In the genomic region with DNA sequence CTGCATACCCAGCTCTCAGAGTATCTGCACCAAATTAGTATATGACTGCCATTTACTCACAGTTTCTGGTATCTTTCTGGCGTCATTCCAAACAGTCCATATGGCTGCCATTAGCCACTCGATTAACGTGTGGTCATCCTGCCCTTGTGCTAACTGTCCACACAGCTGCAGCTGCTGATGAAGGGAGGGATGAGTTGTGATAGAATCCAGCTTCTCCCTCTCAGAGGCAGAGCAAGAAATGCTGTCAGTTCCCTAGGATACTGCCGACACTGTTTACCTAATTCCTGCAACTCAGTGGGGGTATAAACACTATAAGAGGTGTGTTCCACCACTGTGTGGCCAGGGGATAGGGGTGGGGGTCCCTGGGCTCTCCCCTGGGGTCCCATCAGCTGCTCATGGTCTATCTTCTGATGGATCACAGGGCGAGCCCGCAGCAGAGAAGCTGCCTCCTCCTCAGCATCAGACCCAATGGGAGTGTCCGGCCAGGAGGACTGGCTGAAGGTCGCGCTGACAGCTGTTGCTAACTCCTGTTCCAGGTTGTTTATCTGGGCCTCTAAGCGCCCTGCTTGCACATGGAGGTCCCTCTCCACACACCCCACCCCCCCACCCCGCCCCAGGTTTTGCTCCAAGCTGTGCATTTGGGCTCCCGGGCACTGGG, we compare ENCODE assay signal across 10 cellular contexts. TPM values are rescaled to one million over a fixed set of nuclear protein-coding genes. Genes with fewer than 3 reads are reported as not detected.
DNase-seq lines count a peak whose midpoint lies in the region; ATAC-seq and TF ChIP-seq lines count a peak whose summit lies in the region.
"Had no signal": no experiment of that assay in that cellular context is flagged by ENCODE, and none has a peak within 500 bp of the region (broad histone marks: within the 10 kb centered on the region; RNA-seq: fewer than 3 reads in every experiment).

No MANE protein-coding gene starts in this region.

- no peak for DNase-seq in Right ventricle myocardium superior
- no peak for DNase-seq in right atrium auricular region (ENCODE audit: low spot score)
- peak; percentile 56 for DNase-seq in adipocyte (ENCODE audit: low read depth)
- no peak for DNase-seq in left lung
- no peak for DNase-seq in effector memory CD4-positive, alpha-beta T cell
- no peak for DNase-seq in brain microvascular endothelial cell
- DNase-seq: activated CD4-positive, alpha-beta T cell treated with anti-CD3 and anti-CD28 coated beads, Interleukin-2, amount 10 ng/mL, durations not matched to agents 24 days and 14 days had no signal

- no peak overlapping the region for H3K27ac ChIP-seq in right atrium auricular region
- H3K27ac ChIP-seq in left lung: no peak overlapping the region
- H3K27ac ChIP-seq in effector memory CD4-positive, alpha-beta T cell (ENCODE audit: insufficient read depth, low read length, poor library complexity, severe bottlenecking): no peak overlapping the region
- no peak overlapping the region for H3K27ac ChIP-seq in brain microvascular endothelial cell
- H3K27ac ChIP-seq: BLaER1 treated with 17β-estradiol and CSF1 and Interleukin-3, amounts not matched to agents 10 nM and 100 nM had no signal

- intact Hi-C loops in Right ventricle myocardium superior (cut with DNase I): no loop called here
- intact Hi-C loops in left lung (cut with DNase I): no loop called here

- no peaks in the 10 kb centered on the region for H3K36me3 ChIP-seq in right atrium auricular region
- H3K36me3 ChIP-seq in adipocyte (ENCODE audit: control insufficient read depth, insufficient read depth, low read length, severe bottlenecking): no peaks in the 10 kb centered on the region
- no peaks in the 10 kb centered on the region for H3K36me3 ChIP-seq in left lung
- H3K36me3 ChIP-seq in effector memory CD4-positive, alpha-beta T cell (ENCODE audit: control insufficient read depth, insufficient read depth, low read length): no peaks in the 10 kb centered on the region
- H3K36me3 ChIP-seq in brain microvascular endothelial cell (replicated peaks): no peaks in the 10 kb centered on the region

- in situ Hi-C loops in brain microvascular endothelial cell (cut with HindIII; ENCODE audit: low pct_ligation_motif_present, low sequenced_read_pairs): no loop called here

- peaks cover 0 to 20% of the 10 kb centered on the region in 2 donors for H3K4me1 ChIP-seq in right atrium auricular region
- peaks cover 14% of the 10 kb centered on the region for H3K4me1 ChIP-seq in adipocyte (ENCODE audit: control insufficient read depth, insufficient read depth, low read length)
- peaks cover 5 to 19% of the 10 kb centered on the region in 2 donors for H3K4me1 ChIP-seq in left lung
- H3K4me1 ChIP-seq in effector memory CD4-positive, alpha-beta T cell (ENCODE audit: control insufficient read depth, insufficient read depth, low read length, poor library complexity, severe bottlenecking): no peaks in the 10 kb centered on the region
- H3K4me1 ChIP-seq: BLaER1 treated with 17β-estradiol and CSF1 and Interleukin-3, amounts not matched to agents 10 nM and 100 nM had no signal

- no peaks in the 10 kb centered on the region for H3K9me3 ChIP-seq in right atrium auricular region
- no peaks in the 10 kb centered on the region for H3K9me3 ChIP-seq in adipocyte (ENCODE audit: control insufficient read depth, low read length)
- H3K9me3 ChIP-seq in left lung: no peaks in the 10 kb centered on the region
- no peaks in the 10 kb centered on the region for H3K9me3 ChIP-seq in effector memory CD4-positive, alpha-beta T cell (ENCODE audit: control insufficient read depth, low read length)

- peak; percentile 62 for ATAC-seq in Right ventricle myocardium superior (ENCODE audit: poor library complexity)
- ATAC-seq in left lung: peak; percentile 19
- ATAC-seq in HG02885 (IDR thresholded peaks at IDR 0.05; ENCODE audit: poor library complexity, unreplicated experiment): no peak
- no peak for ATAC-seq in HG02938 (IDR thresholded peaks at IDR 0.05; ENCODE audit: unreplicated experiment)

- TF ChIP-seq CTCF in right atrium auricular region (IDR thresholded peaks at IDR 0.05) (no peak), left lung (IDR thresholded peaks at IDR 0.05) (no peak), brain microvascular endothelial cell (IDR thresholded peaks at IDR 0.05; ENCODE audit: low read depth, low read length, missing control alignments) (no peak)

- no peaks in the 10 kb centered on the region for H3K27me3 ChIP-seq in right atrium auricular region
- H3K27me3 ChIP-seq in adipocyte (replicated peaks; ENCODE audit: control insufficient read depth, insufficient read depth, low read length): no peaks in the 10 kb centered on the region
- H3K27me3 ChIP-seq in left lung: no peaks in the 10 kb centered on the region
- no peaks in the 10 kb centered on the region for H3K27me3 ChIP-seq in effector memory CD4-positive, alpha-beta T cell (replicated peaks; ENCODE audit: control insufficient read depth, insufficient read depth, low read length, poor library complexity, severe bottlenecking)
- H3K27me3 ChIP-seq in brain microvascular endothelial cell (replicated peaks): no peaks in the 10 kb centered on the region
- H3K27me3 ChIP-seq: BLaER1 treated with 17β-estradiol and CSF1 and Interleukin-3, amounts not matched to agents 10 nM and 100 nM had no signal

- H3K9ac ChIP-seq in adipocyte (ENCODE audit: low read length): no peak overlapping the region
- H3K9ac ChIP-seq: BLaER1 treated with 17β-estradiol and CSF1 and Interleukin-3, amounts not matched to agents 10 nM and 100 nM had no signal

- H3K4me3 ChIP-seq in right atrium auricular region: no peak overlapping the region
- H3K4me3 ChIP-seq in adipocyte (ENCODE audit: low read length): peak overlapping the region; percentile 68
- peak overlapping the region in 1 of 2 donors; percentile 21 for H3K4me3 ChIP-seq in left lung
- no peak overlapping the region for H3K4me3 ChIP-seq in effector memory CD4-positive, alpha-beta T cell (ENCODE audit: insufficient read depth, low read depth, low read length, poor library complexity, severe bottlenecking)
- no peak overlapping the region for H3K4me3 ChIP-seq in brain microvascular endothelial cell (ENCODE audit: low read depth, low read length)
- H3K4me3 ChIP-seq: BLaER1 treated with 17β-estradiol and CSF1 and Interleukin-3, amounts not matched to agents 10 nM and 100 nM had no signal

RNA-seq across cellular contexts. Expression of gene KLHL23, which starts 17.3 kb away (rescaled TPM):
- total RNA-seq in Right ventricle myocardium superior (23.0 TPM), right atrium auricular region (10 to 100 TPM; 13.8 to 16.7 TPM), left lung (1 to 10 TPM; 9.4 to 9.5 TPM)

RNA-seq across cellular contexts. Expression of gene PHOSPHO2, which starts 22.1 kb away (rescaled TPM):
- 3.3 TPM for total RNA-seq in Right ventricle myocardium superior
- 1 to 10 TPM; 3.4 to 4.8 TPM for total RNA-seq in right atrium auricular region
- total RNA-seq in left lung: 1 to 10 TPM; 5.4 to 6.6 TPM

RNA-seq across cellular contexts. Expression of gene CFAP210, which starts 22.2 kb away (rescaled TPM):
- total RNA-seq in Right ventricle myocardium superior: not detected
- not detected for total RNA-seq in right atrium auricular region
- under 1 TPM in 1 of 2 donors, not detected in 1; 0.68 TPM for total RNA-seq in left lung
- total RNA-seq: activated CD4-positive, alpha-beta T cell treated with anti-CD3 and anti-CD28 coated beads, Interleukin-2, amount 10 ng/mL, durations not matched to agents 24 days and 14 days had no signal

Comparison
In these comparisons a context has a peak if more than half of its experiments do, and no peak if none do; other contexts are left out.
1. ATAC-seq: peak in Right ventricle myocardium superior (single experiment) and left lung (single experiment); none in HG02885 (single experiment) and HG02938 (single experiment).